In the genomic region with DNA sequence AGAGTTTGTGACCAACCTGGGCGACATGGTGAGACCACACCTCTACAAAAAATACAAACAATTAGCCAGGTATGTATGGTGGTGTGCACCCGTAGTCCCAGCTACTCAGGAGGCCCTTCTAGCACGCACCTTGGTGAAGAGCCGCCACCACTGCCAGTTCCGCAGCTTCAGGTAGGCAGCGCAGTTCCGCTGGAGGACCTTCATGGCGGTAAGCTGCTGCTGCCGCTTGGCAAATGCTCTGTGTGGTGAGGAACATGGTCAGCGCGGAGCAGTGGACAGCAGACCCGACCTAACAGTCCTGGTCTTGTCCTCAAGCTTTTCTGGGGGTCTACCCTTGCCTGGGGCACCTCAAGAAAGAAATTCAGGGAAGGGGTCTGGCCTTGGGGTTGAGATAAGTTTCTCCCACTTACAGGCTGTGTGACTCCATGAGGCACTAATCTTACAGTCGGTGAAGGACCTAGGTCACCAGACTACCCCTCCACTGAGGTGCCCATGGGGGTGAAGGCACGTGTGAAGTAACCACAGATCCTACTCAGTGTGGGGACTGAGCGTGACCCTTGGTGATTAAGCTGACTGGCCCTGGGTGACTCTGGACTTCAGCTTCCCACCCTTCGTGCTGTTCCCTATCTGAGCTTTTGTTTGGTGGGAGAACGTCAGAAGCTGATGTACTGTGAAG, we compare ENCODE assay signal across 17 cellular contexts. TPM values are rescaled to one million over a fixed set of nuclear protein-coding genes. Genes with fewer than 3 reads are reported as not detected.
DNase-seq lines count a peak whose midpoint lies in the region; ATAC-seq and TF ChIP-seq lines count a peak whose summit lies in the region.
"Had no signal": no experiment of that assay in that cellular context is flagged by ENCODE, and none has a peak within 500 bp of the region (broad histone marks: within the 10 kb centered on the region; RNA-seq: fewer than 3 reads in every experiment).

No MANE protein-coding gene starts in this region.

- H3K9me3 Mint-ChIP-seq in activated naive CD8-positive, alpha-beta T cell (ENCODE audit: low read depth): no peaks in the 10 kb centered on the region
- H3K9me3 Mint-ChIP-seq in activated naive CD8-positive, alpha-beta T cell treated with anti-CD3 and anti-CD28 coated beads, Interleukin-2, amount 50 U/mL, for 24 hours: no peaks in the 10 kb centered on the region

- H3K9me3 ChIP-seq in SJSA1 (replicated peaks) (no peaks in the 10 kb centered on the region), mesodermal cell (ENCODE audit: control insufficient read depth, low read length) (no peaks in the 10 kb centered on the region), thoracic aorta (no peaks in the 10 kb centered on the region)
- H3K9me3 ChIP-seq: upper lobe of left lung had no signal

- peaks cover 2% of the 10 kb centered on the region for H3K36me3 Mint-ChIP-seq in activated naive CD8-positive, alpha-beta T cell
- H3K36me3 Mint-ChIP-seq in activated naive CD8-positive, alpha-beta T cell treated with anti-CD3 and anti-CD28 coated beads, Interleukin-2, amount 50 U/mL, for 24 hours (ENCODE audit: low read depth): peaks cover 64% of the 10 kb centered on the region

- H3K27me3 ChIP-seq in SJSA1 (replicated peaks): no peaks in the 10 kb centered on the region
- H3K27me3 ChIP-seq in thoracic aorta (replicated peaks; ENCODE audit: insufficient read depth): no peaks in the 10 kb centered on the region
- H3K27me3 ChIP-seq: upper lobe of left lung had no signal

- H3K27ac Mint-ChIP-seq in activated naive CD8-positive, alpha-beta T cell: peak overlapping the region; percentile 28
- no peak overlapping the region for H3K27ac Mint-ChIP-seq in activated naive CD8-positive, alpha-beta T cell treated with anti-CD3 and anti-CD28 coated beads, Interleukin-2, amount 50 U/mL, for 24 hours

- H3K27ac ChIP-seq in SJSA1: peak overlapping the region; percentile 61
- peak overlapping the region; percentile 10 for H3K27ac ChIP-seq in mesodermal cell (ENCODE audit: low read depth, low read length, severe bottlenecking)
- H3K27ac ChIP-seq in thoracic aorta: peak overlapping the region; percentile 25 to 30
- H3K27ac ChIP-seq in substantia nigra (ENCODE audit: low read depth, low read length, poor library complexity, severe bottlenecking): no peak overlapping the region

- H3K4me3 ChIP-seq in SJSA1: no peak overlapping the region
- H3K4me3 ChIP-seq in mesodermal cell (ENCODE audit: extremely low read depth, insufficient read depth, low read length, poor library complexity, severe bottlenecking): no peak overlapping the region
- no peak overlapping the region for H3K4me3 ChIP-seq in thoracic aorta
- H3K4me3 ChIP-seq: upper lobe of left lung had no signal

- peaks cover 9% of the 10 kb centered on the region for H3K4me1 Mint-ChIP-seq in activated naive CD8-positive, alpha-beta T cell (ENCODE audit: low read depth)
- H3K4me1 Mint-ChIP-seq in activated naive CD8-positive, alpha-beta T cell treated with anti-CD3 and anti-CD28 coated beads, Interleukin-2, amount 50 U/mL, for 24 hours: peaks cover 17% of the 10 kb centered on the region

- no peak for DNase-seq in activated naive CD8-positive, alpha-beta T cell treated with anti-CD3 and anti-CD28 coated beads, Interleukin-2, amount 50 U/mL, for 24 hours
- peak in 1 of 2 experiments; percentile 44 for DNase-seq in SJSA1 (ENCODE audit: low read depth in 1 of 2, low spot score in 2 of 2)
- DNase-seq in thoracic aorta (ENCODE audit: low spot score): no peak
- DNase-seq in stimulated activated CD4-positive, alpha-beta T cell treated with anti-CD3 and anti-CD28 coated beads, Interleukin-4, amount 100 ng/mL, for 24 hours: no peak
- no peak for DNase-seq in substantia nigra (lab: John Stamatoyannopoulos, UW)
- DNase-seq in NOMO-1 treated with DMSO at 0.1 percent for 48 hours (lab: John Stamatoyannopoulos, UW; ENCODE audit: unreplicated experiment): no peak
- DNase-seq: aorta, GOT3, hypothalamus, MM.1S, NCI-H2081, NCI-H526, T-helper 1 cell, upper lobe of left lung had no signal

- no peaks in the 10 kb centered on the region for H3K27me3 Mint-ChIP-seq in activated naive CD8-positive, alpha-beta T cell
- H3K27me3 Mint-ChIP-seq in activated naive CD8-positive, alpha-beta T cell treated with anti-CD3 and anti-CD28 coated beads, Interleukin-2, amount 50 U/mL, for 24 hours: no peaks in the 10 kb centered on the region

- no peak for ATAC-seq in activated naive CD8-positive, alpha-beta T cell treated with anti-CD3 and anti-CD28 coated beads, Interleukin-2, amount 50 U/mL, for 24 hours
- ATAC-seq in thoracic aorta (ENCODE audit: insufficient number of reproducible peaks, low FRiP score, low read depth): no peak
- ATAC-seq: activated CD4-positive, CD25-positive, alpha-beta regulatory T cell treated with anti-CD3 and anti-CD28 coated beads, Interleukin-2, amount 50 U/mL, for 24 hours had no signal

- WGBS in mesodermal cell (ENCODE audit: insufficient coverage in 2 of 2), 2 experiments: 94 to 97% methylated on average over 15 to 16 of the region's 17 CpGs

- peaks cover 95% of the 10 kb centered on the region for H3K36me3 ChIP-seq in SJSA1
- peaks cover 99% of the 10 kb centered on the region for H3K36me3 ChIP-seq in mesodermal cell (ENCODE audit: control insufficient read depth, insufficient read depth, low read length)
- peaks cover 98% of the 10 kb centered on the region for H3K36me3 ChIP-seq in thoracic aorta

- TF ChIP-seq CTCF in thoracic aorta (IDR thresholded peaks at IDR 0.05): no peak

- H3K4me1 ChIP-seq in SJSA1 (replicated peaks) (peaks cover 44% of the 10 kb centered on the region), mesodermal cell (ENCODE audit: control insufficient read depth, insufficient read depth, low read length, poor library complexity, severe bottlenecking) (peaks cover 8% of the 10 kb centered on the region), thoracic aorta (ENCODE audit: control insufficient read depth in 1 of 2, low read depth in 2 of 2) (no peaks in the 10 kb centered on the region)

- H3K4me3 Mint-ChIP-seq in activated naive CD8-positive, alpha-beta T cell: no peak overlapping the region
- H3K4me3 Mint-ChIP-seq in activated naive CD8-positive, alpha-beta T cell treated with anti-CD3 and anti-CD28 coated beads, Interleukin-2, amount 50 U/mL, for 24 hours: no peak overlapping the region

RNA-seq across cellular contexts. Expression of a gene that starts 49.6 kb away (rescaled TPM):
- total RNA-seq in SJSA1 (2014; rRNA removed; shearing (Covaris generic)): 4.4 and 5.8 TPM in 2 replicates
- polyA plus RNA-seq in mesodermal cell (2013, experiment 1 of 2): not detected
- polyA plus RNA-seq in mesodermal cell (2013, experiment 2 of 2): not detected
- 10 to 100 TPM; 40.1 to 47.3 TPM for total RNA-seq in thoracic aorta
